ENCODE assay signal across 35 cellular contexts in genomic region chr16:68504066-68504465, GRCh38. TPM values are rescaled to one million over a fixed set of nuclear protein-coding genes. Genes with fewer than 3 reads are reported as not detected.
"Had no signal": no experiment of that assay in that cellular context is flagged by ENCODE, and none has a peak within 500 bp of the region (broad histone marks: within the 10 kb centered on the region; RNA-seq: fewer than 3 reads in every experiment).

No MANE protein-coding gene starts in this region.

- H3K27ac Mint-ChIP-seq: activated B cell treated with CpG ODN at 0.5 μM for 24 hours; activated CD4-positive, alpha-beta memory T cell treated with anti-CD3 and anti-CD28 coated beads for 36 hours; activated CD4-positive, alpha-beta T cell treated with anti-CD3 and anti-CD28 coated beads, Interleukin-2, amount 10 ng/mL, durations not matched to agents 24 days and 14 days; activated CD8-positive, alpha-beta memory T cell treated with anti-CD3 and anti-CD28 coated beads, Interleukin-2, amount 10 ng/mL, durations not matched to agents 7 days and 5 days; activated CD8-positive, alpha-beta T cell treated with anti-CD3 and anti-CD28 coated beads, Interleukin-2, amount 10 ng/mL, durations not matched to agents 7 days and 5 days; activated naive CD4-positive, alpha-beta T cell treated with anti-CD3 and anti-CD28 coated beads, Interleukin-2, amount 10 ng/mL, durations not matched to agents 7 days and 5 days; activated naive CD4-positive, alpha-beta T cell treated with anti-CD3 and anti-CD28 coated beads, Interleukin-2, amount 50 U/mL, for 24 hours; activated naive CD8-positive, alpha-beta T cell; activated naive CD8-positive, alpha-beta T cell treated with anti-CD3 and anti-CD28 coated beads, Interleukin-2, amount 10 ng/mL, durations not matched to agents 7 days and 5 days; activated naive CD8-positive, alpha-beta T cell treated with anti-CD3 and anti-CD28 coated beads, Interleukin-2, amount 50 U/mL, for 24 hours; activated T-cell treated with anti-CD3 and anti-CD28 coated beads, Interleukin-2, amount 50 U/mL, for 24 hours; activated T-helper 2 cell treated with anti-CD3 and anti-CD28 coated beads, Interferon-gamma antibody, Interleukin-2, Interleukin-4, amounts not matched to agents 10 μg/mL and 5 μg/mL and 100 μg/mL, durations not matched to agents 14 hours and 24 hours and 36 hours; brain; T-helper 1 cell treated with Interleukin-12 subunit alpha and Interleukin-12 subunit beta and Interleukin-4 antibody, amounts not matched to agents 30 μg/mL and 1 μg/mL, for 36 hours; T-helper 2 cell treated with Interferon-gamma antibody and Interleukin-4, amounts not matched to agents 5 μg/mL and 100 μg/mL, for 36 hours had no signal

- H3K9me3 Mint-ChIP-seq: activated B cell treated with CpG ODN at 0.5 μM for 24 hours; activated CD4-positive, alpha-beta memory T cell treated with anti-CD3 and anti-CD28 coated beads for 36 hours; activated CD4-positive, alpha-beta T cell treated with anti-CD3 and anti-CD28 coated beads, Interleukin-2, amount 10 ng/mL, durations not matched to agents 24 days and 14 days; activated naive CD4-positive, alpha-beta T cell treated with anti-CD3 and anti-CD28 coated beads, Interleukin-2, amount 10 ng/mL, durations not matched to agents 7 days and 5 days; activated naive CD4-positive, alpha-beta T cell treated with anti-CD3 and anti-CD28 coated beads, Interleukin-2, amount 50 U/mL, for 24 hours; activated naive CD8-positive, alpha-beta T cell treated with anti-CD3 and anti-CD28 coated beads, Interleukin-2, amount 10 ng/mL, durations not matched to agents 7 days and 5 days; activated naive CD8-positive, alpha-beta T cell treated with anti-CD3 and anti-CD28 coated beads, Interleukin-2, amount 50 U/mL, for 24 hours; activated T-cell treated with anti-CD3 and anti-CD28 coated beads, Interleukin-2, amount 50 U/mL, for 24 hours; activated T-helper 2 cell treated with anti-CD3 and anti-CD28 coated beads, Interferon-gamma antibody, Interleukin-2, Interleukin-4, amounts not matched to agents 10 μg/mL and 5 μg/mL and 100 μg/mL, durations not matched to agents 14 hours and 24 hours and 36 hours; T-helper 1 cell treated with Interleukin-12 subunit alpha and Interleukin-12 subunit beta and Interleukin-4 antibody, amounts not matched to agents 30 μg/mL and 1 μg/mL, for 36 hours; T-helper 2 cell treated with Interferon-gamma antibody and Interleukin-4, amounts not matched to agents 5 μg/mL and 100 μg/mL, for 36 hours had no signal

- FAIRE-seq: TTC549 had no signal

- H3K36me3 Mint-ChIP-seq: activated CD4-positive, alpha-beta memory T cell treated with anti-CD3 and anti-CD28 coated beads for 36 hours; activated CD8-positive, alpha-beta memory T cell treated with anti-CD3 and anti-CD28 coated beads, Interleukin-2, amount 10 ng/mL, durations not matched to agents 7 days and 5 days; activated naive CD4-positive, alpha-beta T cell treated with anti-CD3 and anti-CD28 coated beads, Interleukin-2, amount 10 ng/mL, durations not matched to agents 7 days and 5 days; activated naive CD4-positive, alpha-beta T cell treated with anti-CD3 and anti-CD28 coated beads, Interleukin-2, amount 50 U/mL, for 24 hours; activated naive CD8-positive, alpha-beta T cell; activated naive CD8-positive, alpha-beta T cell treated with anti-CD3 and anti-CD28 coated beads, Interleukin-2, amount 10 ng/mL, durations not matched to agents 7 days and 5 days; brain had no signal

- H3K27me3 ChIP-seq: ascending aorta had no signal

- H3K4me1 ChIP-seq: ascending aorta had no signal

- H3K36me3 ChIP-seq: ascending aorta had no signal

- H3K9me3 ChIP-seq: ascending aorta had no signal

- DNase-seq: activated B cell treated with CpG ODN at 0.5 μM for 24 hours; activated CD4-positive, alpha-beta memory T cell treated with anti-CD3 and anti-CD28 coated beads for 36 hours; activated CD4-positive, alpha-beta T cell treated with anti-CD3 and anti-CD28 coated beads for 4 hours; activated CD4-positive, alpha-beta T cell treated with anti-CD3 and anti-CD28 coated beads, Interleukin-2, amount 10 ng/mL, durations not matched to agents 24 days and 14 days; activated CD4-positive, alpha-beta T cell treated with anti-CD3 and anti-CD28 coated beads, Interleukin-2, amount 50 U/mL, for 1 hour; activated CD4-positive, alpha-beta T cell treated with anti-CD3 and anti-CD28 coated beads, Interleukin-2, amount 50 U/mL, for 4 hours; activated CD4-positive, CD25-positive, alpha-beta regulatory T cell treated with anti-CD3 and anti-CD28 coated beads, Interleukin-2, amount 50 U/mL, for 72 hours; activated CD8-positive, alpha-beta memory T cell treated with anti-CD3 and anti-CD28 coated beads for 24 hours; activated CD8-positive, alpha-beta memory T cell treated with anti-CD3 and anti-CD28 coated beads, Interleukin-2, amount 10 ng/mL, durations not matched to agents 7 days and 5 days; activated CD8-positive, alpha-beta memory T cell treated with anti-CD3 and anti-CD28 coated beads, Interleukin-2, amount 50 U/mL, for 48 hours; activated CD8-positive, alpha-beta T cell treated with anti-CD3 and anti-CD28 coated beads, Interleukin-2, amount 10 ng/mL, durations not matched to agents 7 days and 5 days; activated effector memory CD4-positive, alpha-beta T cell treated with Interleukin-2 at 50 U/mL for 16 hours; activated gamma-delta T cell; activated naive CD4-positive, alpha-beta T cell treated with anti-CD3 and anti-CD28 coated beads, Interleukin-2, amount 10 ng/mL, durations not matched to agents 7 days and 5 days; activated naive CD4-positive, alpha-beta T cell treated with Interleukin-2 at 50 U/mL for 16 hours; activated naive CD8-positive, alpha-beta T cell treated with anti-CD3 and anti-CD28 coated beads, Interleukin-2, amount 10 ng/mL, durations not matched to agents 7 days and 5 days; activated naive CD8-positive, alpha-beta T cell treated with anti-CD3 and anti-CD28 coated beads, Interleukin-2, amount 50 U/mL, for 24 hours; activated T-cell treated with anti-CD3 and anti-CD28 coated beads, Interleukin-2, amount 50 U/mL, for 24 hours; activated T-cell treated with anti-CD3 and anti-CD28 coated beads, Interleukin-2, amount 50 U/mL, for 48 hours; amygdala; anterior cingulate cortex; central memory CD4-positive, alpha-beta T cell; T-helper 1 cell; T-helper 2 cell; T-helper 9 cell had no signal

- H3K4me1 Mint-ChIP-seq: activated B cell treated with CpG ODN at 0.5 μM for 24 hours; activated CD4-positive, alpha-beta T cell treated with anti-CD3 and anti-CD28 coated beads, Interleukin-2, amount 10 ng/mL, durations not matched to agents 24 days and 14 days; activated CD8-positive, alpha-beta memory T cell treated with anti-CD3 and anti-CD28 coated beads, Interleukin-2, amount 10 ng/mL, durations not matched to agents 7 days and 5 days; activated naive CD4-positive, alpha-beta T cell treated with anti-CD3 and anti-CD28 coated beads, Interleukin-2, amount 10 ng/mL, durations not matched to agents 7 days and 5 days; activated naive CD4-positive, alpha-beta T cell treated with anti-CD3 and anti-CD28 coated beads, Interleukin-2, amount 50 U/mL, for 24 hours; activated naive CD8-positive, alpha-beta T cell treated with anti-CD3 and anti-CD28 coated beads, Interleukin-2, amount 50 U/mL, for 24 hours had no signal

- H3K4me3 Mint-ChIP-seq: activated B cell treated with CpG ODN at 0.5 μM for 24 hours; activated CD4-positive, alpha-beta memory T cell treated with anti-CD3 and anti-CD28 coated beads for 36 hours; activated CD4-positive, alpha-beta T cell treated with anti-CD3 and anti-CD28 coated beads, Interleukin-2, amount 10 ng/mL, durations not matched to agents 24 days and 14 days; activated CD8-positive, alpha-beta memory T cell treated with anti-CD3 and anti-CD28 coated beads, Interleukin-2, amount 10 ng/mL, durations not matched to agents 7 days and 5 days; activated CD8-positive, alpha-beta T cell treated with anti-CD3 and anti-CD28 coated beads, Interleukin-2, amount 10 ng/mL, durations not matched to agents 7 days and 5 days; activated naive CD4-positive, alpha-beta T cell treated with anti-CD3 and anti-CD28 coated beads, Interleukin-2, amount 10 ng/mL, durations not matched to agents 7 days and 5 days; activated naive CD4-positive, alpha-beta T cell treated with anti-CD3 and anti-CD28 coated beads, Interleukin-2, amount 50 U/mL, for 24 hours; activated naive CD8-positive, alpha-beta T cell; activated naive CD8-positive, alpha-beta T cell treated with anti-CD3 and anti-CD28 coated beads, Interleukin-2, amount 10 ng/mL, durations not matched to agents 7 days and 5 days; activated naive CD8-positive, alpha-beta T cell treated with anti-CD3 and anti-CD28 coated beads, Interleukin-2, amount 50 U/mL, for 24 hours; activated T-cell treated with anti-CD3 and anti-CD28 coated beads, Interleukin-2, amount 50 U/mL, for 24 hours; brain; T-helper 1 cell treated with Interleukin-12 subunit alpha and Interleukin-12 subunit beta and Interleukin-4 antibody, amounts not matched to agents 30 μg/mL and 1 μg/mL, for 36 hours; T-helper 2 cell treated with Interferon-gamma antibody and Interleukin-4, amounts not matched to agents 5 μg/mL and 100 μg/mL, for 36 hours had no signal

- H3K4me3 ChIP-seq: ascending aorta had no signal

- H3K27ac ChIP-seq: ascending aorta, VCaP had no signal

- H3K27me3 Mint-ChIP-seq: activated naive CD4-positive, alpha-beta T cell treated with anti-CD3 and anti-CD28 coated beads, Interleukin-2, amount 50 U/mL, for 24 hours; activated naive CD8-positive, alpha-beta T cell; activated naive CD8-positive, alpha-beta T cell treated with anti-CD3 and anti-CD28 coated beads, Interleukin-2, amount 50 U/mL, for 24 hours; activated T-cell treated with anti-CD3 and anti-CD28 coated beads, Interleukin-2, amount 50 U/mL, for 24 hours had no signal

RNA-seq across cellular contexts. Expression of gene SMPD3, which starts 55.8 kb away (rescaled TPM):
- total RNA-seq: ascending aorta, cardiac septum had no signal
